10 cellular contexts compared by ENCODE assay signal in the genomic region with DNA sequence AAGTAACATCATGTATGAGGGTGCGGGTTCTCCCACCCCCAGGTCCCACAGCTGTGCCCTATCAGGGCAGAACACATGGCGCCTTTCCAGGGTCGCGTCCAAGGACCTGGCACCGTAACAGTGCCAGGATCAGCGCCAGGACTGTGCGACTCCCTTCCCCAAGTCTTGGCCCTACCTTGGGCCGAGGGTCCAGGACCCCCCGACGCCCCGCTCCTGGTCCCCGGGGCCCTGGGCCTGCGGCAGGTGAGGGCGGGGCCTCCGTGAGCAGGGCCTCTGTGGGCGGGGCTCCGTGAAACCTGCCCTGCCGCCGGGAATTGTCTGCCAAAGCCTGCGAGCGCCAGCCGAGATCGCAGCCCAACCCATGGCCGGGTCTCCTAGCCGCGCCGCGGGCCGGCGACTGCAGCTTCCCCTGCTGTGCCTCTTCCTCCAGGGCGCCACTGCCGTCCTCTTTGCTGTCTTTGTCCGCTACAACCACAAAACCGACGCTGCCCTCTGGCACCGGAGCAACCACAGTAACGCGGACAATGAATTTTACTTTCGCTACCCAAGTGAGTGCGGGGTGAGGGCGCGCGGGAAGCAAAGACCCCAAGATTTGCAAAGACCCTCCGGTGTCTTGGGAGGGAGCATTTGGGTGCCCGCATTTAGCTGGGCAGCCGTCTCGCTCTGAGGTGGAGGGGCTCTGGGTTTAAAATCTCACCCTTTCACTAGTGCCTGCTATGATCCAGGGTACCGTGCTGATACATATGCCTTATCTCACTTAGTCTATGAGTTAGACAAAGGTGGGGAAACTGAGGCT. TPM values are rescaled to one million over a fixed set of nuclear protein-coding genes. Genes with fewer than 3 reads are reported as not detected.
A peak's percentile ranks its signal among the peaks of the same experiment; 100 is the strongest.
DNase-seq lines count a peak whose midpoint lies in the region; ATAC-seq and TF ChIP-seq lines count a peak whose summit lies in the region.
"Had no signal": no experiment of that assay in that cellular context is flagged by ENCODE, and none has a peak within 500 bp of the region (broad histone marks: within the 10 kb centered on the region; RNA-seq: fewer than 3 reads in every experiment).

A gene with protein sequence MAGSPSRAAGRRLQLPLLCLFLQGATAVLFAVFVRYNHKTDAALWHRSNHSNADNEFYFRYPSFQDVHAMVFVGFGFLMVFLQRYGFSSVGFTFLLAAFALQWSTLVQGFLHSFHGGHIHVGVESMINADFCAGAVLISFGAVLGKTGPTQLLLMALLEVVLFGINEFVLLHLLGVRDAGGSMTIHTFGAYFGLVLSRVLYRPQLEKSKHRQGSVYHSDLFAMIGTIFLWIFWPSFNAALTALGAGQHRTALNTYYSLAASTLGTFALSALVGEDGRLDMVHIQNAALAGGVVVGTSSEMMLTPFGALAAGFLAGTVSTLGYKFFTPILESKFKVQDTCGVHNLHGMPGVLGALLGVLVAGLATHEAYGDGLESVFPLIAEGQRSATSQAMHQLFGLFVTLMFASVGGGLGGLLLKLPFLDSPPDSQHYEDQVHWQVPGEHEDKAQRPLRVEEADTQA (plus strand): TSS at position 323 of the 796 bp plus-strand sequence. CDS start 39 bp downstream, at position 362.

- peak; percentile 24 for ATAC-seq in activated T-helper 17 cell treated with anti-CD3 and anti-CD28 coated beads, Interleukin-2, amount 50 U/mL, for 72 hours (replicated peaks)
- no peak for ATAC-seq in GM19035 (IDR thresholded peaks at IDR 0.05; ENCODE audit: unreplicated experiment)
- ATAC-seq in activated CD4-positive, CD25-positive, alpha-beta regulatory T cell treated with anti-CD3 and anti-CD28 coated beads, Interleukin-2, amount 50 U/mL, for 24 hours, result no peak

- peak within 1 kb of the TSS; percentile 66 for H3K9ac ChIP-seq in HUES64 (ENCODE audit: low read depth, low read length)

- H3K9me3 ChIP-seq in HUES64 (ENCODE audit: insufficient read depth, low read depth, low read length) (no peaks in the 10 kb centered on the region), cardiac muscle cell (ENCODE audit: low read depth) (no peaks in the 10 kb centered on the region), prostate gland (no peaks in the 10 kb centered on the region)
- H3K9me3 ChIP-seq: HAP-1 had no signal

- 17% methylated on average over 48 of the region's 48 CpGs for WGBS in HUES64
- 9% methylated on average over 48 of the region's 48 CpGs for WGBS in prostate gland

- POLR2A ChIA-PET in BJ (lab: Charles Lee), result no interaction called here

- CTCF ChIA-PET in BJ (lab: Yijun Ruan, JAX), result interaction anchor here (0.8 to 2.0 kb wide), 5 partner anchors 10 to 17 kb away, joined by 3 to 9 read pairs (median 3); no protein-coding TSS in a partner anchor

- TF ChIP-seq CTCF in BJ (IDR thresholded peaks at IDR 0.05; ENCODE audit: insufficient read depth, low read depth, low read length) (no peak), cardiac muscle cell (IDR thresholded peaks at IDR 0.05; ENCODE audit: low read depth, low read length) (no peak), prostate gland (IDR thresholded peaks at IDR 0.05) (peak in 1 of 4 experiments; percentile 14)

- H3K36me3 Mint-ChIP-seq in activated T-helper 17 cell treated with anti-CD3 and anti-CD28 coated beads, Interleukin-2, amount 50 U/mL, for 72 hours (ENCODE audit: low read depth), result no peaks in the 10 kb centered on the region

- H3K27me3 Mint-ChIP-seq in activated T-helper 17 cell treated with anti-CD3 and anti-CD28 coated beads, Interleukin-2, amount 50 U/mL, for 72 hours, result peaks cover 30% of the 10 kb centered on the region

- H3K4me3 ChIP-seq in BJ (ENCODE audit: low read depth, low read length) (peak within 1 kb of the TSS; percentile 18), HUES64 (ENCODE audit: low read length) (peak within 1 kb of the TSS; percentile 60), cardiac muscle cell (peak within 1 kb of the TSS; percentile 11), prostate gland (peak within 1 kb of the TSS; percentile 27 to 33)
- H3K4me3 ChIP-seq: HAP-1 had no signal

- H3K4me1 ChIP-seq in HUES64 (ENCODE audit: insufficient read depth, low read length), result peaks cover 6% of the 10 kb centered on the region; the same call in 1 of the 2 replicates
- H3K4me1 ChIP-seq in cardiac muscle cell (ENCODE audit: low read depth), result peaks cover 7% of the 10 kb centered on the region
- H3K4me1 ChIP-seq in prostate gland (replicated peaks), result no peaks in the 10 kb centered on the region
- H3K4me1 ChIP-seq: HAP-1 had no signal

- DNase-seq in BJ (ENCODE audit: low read depth), result no peak
- peak; percentile 37 to 42 for DNase-seq in cardiac muscle cell (ENCODE audit: low read depth in 1 of 2, low spot score in 1 of 2)
- DNase-seq in prostate gland (ENCODE audit: low spot score), result peak; percentile 57
- no peak for DNase-seq in SHP77 (lab: John Stamatoyannopoulos, UW)

- peak within 1 kb of the TSS; percentile 52 for H3K4me3 Mint-ChIP-seq in activated T-helper 17 cell treated with anti-CD3 and anti-CD28 coated beads, Interleukin-2, amount 50 U/mL, for 72 hours

- no peaks in the 10 kb centered on the region for H3K9me3 Mint-ChIP-seq in activated T-helper 17 cell treated with anti-CD3 and anti-CD28 coated beads, Interleukin-2, amount 50 U/mL, for 72 hours

- H3K27me3 ChIP-seq in BJ (ENCODE audit: control insufficient read depth, insufficient read depth, low read length) (peaks cover 20% of the 10 kb centered on the region), HUES64 (ENCODE audit: insufficient read depth, low read length) (peaks cover 30% of the 10 kb centered on the region), cardiac muscle cell (peaks cover 17% of the 10 kb centered on the region), prostate gland (replicated peaks; ENCODE audit: insufficient read depth) (no peaks in the 10 kb centered on the region)

- peak; percentile 38 for TF ChIP-seq POLR2A in prostate gland (IDR thresholded peaks at IDR 0.05)

- H3K36me3 ChIP-seq in BJ (ENCODE audit: control insufficient read depth, insufficient read depth, low read length) (no peaks in the 10 kb centered on the region), HUES64 (ENCODE audit: insufficient read depth, low read length) (no peaks in the 10 kb centered on the region), cardiac muscle cell (no peaks in the 10 kb centered on the region), prostate gland (no peaks in the 10 kb centered on the region)
- H3K36me3 ChIP-seq: HAP-1 had no signal

- H3K27ac ChIP-seq in HUES64 (ENCODE audit: low read depth, low read length) (no peak within 1 kb of the TSS), cardiac muscle cell (no peak within 1 kb of the TSS), prostate gland (peak within 1 kb of the TSS in 1 of 2 donors; percentile 30)
- H3K27ac ChIP-seq: epithelial cell of prostate had no signal

- H3K4me1 Mint-ChIP-seq in activated T-helper 17 cell treated with anti-CD3 and anti-CD28 coated beads, Interleukin-2, amount 50 U/mL, for 72 hours, result no peaks in the 10 kb centered on the region

- intact Hi-C loops in prostate gland (cut with DNase I), result no loop called here

- no peak within 1 kb of the TSS for H3K27ac Mint-ChIP-seq in activated T-helper 17 cell treated with anti-CD3 and anti-CD28 coated beads, Interleukin-2, amount 50 U/mL, for 72 hours

RNA-seq across cellular contexts. Expression of the gene that starts here (rescaled TPM):
- polyA plus RNA-seq in BJ (2011; rRNA removed) (not detected in 2 replicates), cardiac muscle cell (not detected in 2 replicates)
- not detected in 2 replicates for polyA minus RNA-seq in BJ (2011; rRNA and poly(A)+ RNA removed)
- 0.35 TPM for polyA plus RNA-seq in HUES64 (2013, experiment 1 of 2)
- 0.70 TPM for polyA plus RNA-seq in HUES64 (2013, experiment 2 of 2)
- not detected for total RNA-seq in activated T-helper 17 cell treated with anti-CD3 and anti-CD28 coated beads, Interleukin-2, amount 50 U/mL, for 72 hours
- total RNA-seq in cardiac muscle cell (not detected in 2 replicates), prostate gland (under 1 TPM in 1 of 2 donors, not detected in 1; 0.85 TPM)

Comparison
In these comparisons a context has a peak if more than half of its experiments do, and no peak if none do; other contexts are left out.
1. Peak in ATAC-seq in activated T-helper 17 cell treated with anti-CD3 and anti-CD28 coated beads, Interleukin-2, amount 50 U/mL, for 72 hours; RNA of the gene not detected or under 1 TPM.
2. Peak in DNase-seq and H3K4me3 ChIP-seq in cardiac muscle cell; RNA of the gene not detected or under 1 TPM.
3. Peak in DNase-seq and H3K4me3 ChIP-seq in prostate gland; RNA of the gene not detected or under 1 TPM.